In the genomic region with DNA sequence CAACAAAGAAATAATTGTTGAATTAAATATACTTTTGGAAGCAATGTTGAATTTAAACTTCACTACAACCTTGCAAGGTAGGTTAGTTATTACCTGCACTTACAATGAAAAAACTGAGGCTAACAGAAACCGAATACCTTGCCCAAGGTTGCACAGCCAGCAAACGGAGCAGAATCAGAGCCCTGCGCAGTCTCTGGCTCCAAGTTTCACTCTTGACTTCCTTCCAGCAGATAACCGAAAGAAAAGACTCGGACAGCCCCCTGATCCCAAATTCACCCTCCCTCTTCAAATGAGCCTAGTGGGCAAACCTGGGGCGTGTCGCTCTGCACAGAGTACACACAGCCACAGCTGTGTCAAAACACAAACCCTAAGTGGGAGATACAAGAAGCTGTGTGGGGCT, we compare ENCODE assay signal across 28 cellular contexts.
"Had no signal": no experiment of that assay in that cellular context is flagged by ENCODE, and none has a peak within 500 bp of the region (broad histone marks: within the 10 kb centered on the region; RNA-seq: fewer than 3 reads in every experiment).

No MANE protein-coding gene starts in this region.

- H3K4me1 ChIP-seq: parathyroid adenoma, psoas muscle, right lobe of liver, thyroid gland, upper lobe of left lung, uterus had no signal

- H3K27ac Mint-ChIP-seq: naive thymus-derived CD8-positive, alpha-beta T cell; natural killer cell treated with Interleukin-12 subunit alpha and Interleukin-12 subunit beta and Interleukin-15 and Interleukin-18, amount 100 ng/mL, for 72 hours; nephron progenitor cell; progenitor cell of endocrine pancreas; stimulated activated effector memory CD8-positive, alpha-beta T cell treated with anti-CD3 and anti-CD28 coated beads, Interleukin-12 subunit alpha, Interleukin-12 subunit beta, amount 100 ng/mL, for 72 hours; stimulated activated naive B cell treated with anti-CD40 and anti-IgM and Interleukin-4, amounts not matched to agents 10 μg/mL and 1 μg/mL and 100 μg/mL, for 72 hours; stimulated activated naive CD8-positive, alpha-beta T cell treated with anti-CD3 and anti-CD28 coated beads, Interleukin-15, Interleukin-2, amounts not matched to agents 100 ng/mL and 50 ng/mL, for 24 hours had no signal

- H2AFZ ChIP-seq: parathyroid adenoma had no signal

- H3K4me3 Mint-ChIP-seq: naive thymus-derived CD8-positive, alpha-beta T cell; natural killer cell treated with Interleukin-12 subunit alpha and Interleukin-12 subunit beta and Interleukin-15 and Interleukin-18, amount 100 ng/mL, for 72 hours; nephron progenitor cell; neural crest cell; stimulated activated effector memory CD8-positive, alpha-beta T cell treated with anti-CD3 and anti-CD28 coated beads, Interleukin-12 subunit alpha, Interleukin-12 subunit beta, amount 100 ng/mL, for 72 hours; stimulated activated naive B cell treated with anti-CD40 and anti-IgM and Interleukin-4, amounts not matched to agents 10 μg/mL and 1 μg/mL and 100 μg/mL, for 72 hours; stimulated activated naive CD8-positive, alpha-beta T cell treated with anti-CD3 and anti-CD28 coated beads, Interleukin-15, Interleukin-2, amounts not matched to agents 100 ng/mL and 50 ng/mL, for 24 hours had no signal

- H3K36me3 Mint-ChIP-seq: naive thymus-derived CD8-positive, alpha-beta T cell; natural killer cell treated with Interleukin-12 subunit alpha and Interleukin-12 subunit beta and Interleukin-15 and Interleukin-18, amount 100 ng/mL, for 72 hours; stimulated activated effector memory CD8-positive, alpha-beta T cell treated with anti-CD3 and anti-CD28 coated beads, Interleukin-12 subunit alpha, Interleukin-12 subunit beta, amount 100 ng/mL, for 72 hours; stimulated activated naive B cell treated with anti-CD40 and anti-IgM and Interleukin-4, amounts not matched to agents 10 μg/mL and 1 μg/mL and 100 μg/mL, for 72 hours had no signal

- ATAC-seq: naive thymus-derived CD8-positive, alpha-beta T cell; natural killer cell treated with Interleukin-12 subunit alpha and Interleukin-12 subunit beta and Interleukin-15 and Interleukin-18, amount 100 ng/mL, for 72 hours; psoas muscle; right cardiac atrium; right lobe of liver; stimulated activated effector memory CD8-positive, alpha-beta T cell treated with anti-CD3 and anti-CD28 coated beads, Interleukin-12 subunit alpha, Interleukin-12 subunit beta, amount 100 ng/mL, for 72 hours; stimulated activated naive B cell treated with anti-CD40 and anti-IgM and Interleukin-4, amounts not matched to agents 10 μg/mL and 1 μg/mL and 100 μg/mL, for 72 hours had no signal

- H3K4me1 Mint-ChIP-seq: naive thymus-derived CD8-positive, alpha-beta T cell; neural crest cell; stimulated activated effector memory CD8-positive, alpha-beta T cell treated with anti-CD3 and anti-CD28 coated beads, Interleukin-12 subunit alpha, Interleukin-12 subunit beta, amount 100 ng/mL, for 72 hours; stimulated activated naive B cell treated with anti-CD40 and anti-IgM and Interleukin-4, amounts not matched to agents 10 μg/mL and 1 μg/mL and 100 μg/mL, for 72 hours had no signal

- H3K4me3 ChIP-seq: psoas muscle, right lobe of liver, sigmoid colon, stomach, thoracic aorta, thyroid gland, tibial nerve, upper lobe of left lung, uterus had no signal

- DNase-seq: naive thymus-derived CD8-positive, alpha-beta T cell; nephron progenitor cell; nucleus accumbens; psoas muscle; right cardiac atrium; right lobe of liver; sigmoid colon; small intestine; stimulated activated CD4-positive, alpha-beta T cell treated with anti-CD3 and anti-CD28 coated beads, Interleukin-15, amount 100 ng/mL, for 24 hours; stimulated activated CD4-positive, alpha-beta T cell treated with anti-CD3 and anti-CD28 coated beads, Interleukin-2, amount 100 ng/mL, for 24 hours; stimulated activated CD4-positive, alpha-beta T cell treated with anti-CD3 and anti-CD28 coated beads, Interleukin-2, amount 100 ng/mL, for 48 hours; stimulated activated CD4-positive, alpha-beta T cell treated with anti-CD3 and anti-CD28 coated beads, Interleukin-4, amount 100 ng/mL, for 24 hours; stimulated activated naive B cell treated with anti-CD40 and anti-IgM and Interleukin-4, amounts not matched to agents 10 μg/mL and 1 μg/mL and 100 μg/mL, for 72 hours; stimulated activated naive CD4-positive, alpha-beta T cell treated with Interleukin-2 at 50 U/mL for 16 hours; stomach; thyroid gland; trophoblast cell; upper lobe of left lung; uterus had no signal

- H3K36me3 ChIP-seq: neutrophil, right lobe of liver, sigmoid colon, stomach, thoracic aorta, thyroid gland, tibial nerve, upper lobe of left lung, uterus had no signal

- H3K9me3 Mint-ChIP-seq: naive thymus-derived CD8-positive, alpha-beta T cell; natural killer cell treated with Interleukin-12 subunit alpha and Interleukin-12 subunit beta and Interleukin-15 and Interleukin-18, amount 100 ng/mL, for 72 hours; nephron progenitor cell; neural crest cell; stimulated activated effector memory CD8-positive, alpha-beta T cell treated with anti-CD3 and anti-CD28 coated beads, Interleukin-12 subunit alpha, Interleukin-12 subunit beta, amount 100 ng/mL, for 72 hours; stimulated activated naive B cell treated with anti-CD40 and anti-IgM and Interleukin-4, amounts not matched to agents 10 μg/mL and 1 μg/mL and 100 μg/mL, for 72 hours; stimulated activated naive CD8-positive, alpha-beta T cell treated with anti-CD3 and anti-CD28 coated beads, Interleukin-15, Interleukin-2, amounts not matched to agents 100 ng/mL and 50 ng/mL, for 24 hours had no signal

- H3K9ac ChIP-seq: parathyroid adenoma had no signal

- H3K27me3 ChIP-seq: right lobe of liver, stomach, thyroid gland, tibial nerve, upper lobe of left lung, uterus had no signal

- H3K9me3 ChIP-seq: neutrophil, psoas muscle, right lobe of liver, sigmoid colon, stomach, thoracic aorta, thyroid gland, tibial nerve, upper lobe of left lung, uterus had no signal

- H3K27ac ChIP-seq: neutrophil, parathyroid adenoma, psoas muscle, right lobe of liver, sigmoid colon, stomach, thoracic aorta, thyroid gland, tibial nerve, upper lobe of left lung, uterus had no signal

- H3K79me2 ChIP-seq: parathyroid adenoma had no signal

- FAIRE-seq: small intestine had no signal
